ENCODE assay signal across 25 cellular contexts in genomic region chr9:128823362-128823902, GRCh38. TPM values are rescaled to one million over a fixed set of nuclear protein-coding genes. Genes with fewer than 3 reads are reported as not detected.
DNase-seq lines count a peak whose midpoint lies in the region; ATAC-seq, FAIRE-seq and TF ChIP-seq lines count a peak whose summit lies in the region.
"Had no signal": no experiment of that assay in that cellular context is flagged by ENCODE, and none has a peak within 500 bp of the region (broad histone marks: within the 10 kb centered on the region; RNA-seq: fewer than 3 reads in every experiment).

No MANE protein-coding gene starts in this region.

- H3K27me3 ChIP-seq in H1 (replicated peaks in 1 of 4; ENCODE audit: control insufficient read depth in 3 of 4, extremely low read depth in 1 of 4, insufficient read depth in 3 of 4, low read length in 3 of 4), result no peaks in the 10 kb centered on the region
- no peaks in the 10 kb centered on the region for H3K27me3 ChIP-seq in right lobe of liver

- peaks cover 0 to 1% of the 10 kb centered on the region in 2 experiments; a peak in 1 of 4 replicates for H3K79me2 ChIP-seq in H1 (ENCODE audit: control insufficient read depth in 1 of 2, insufficient read depth in 2 of 2, low read length in 2 of 2)
- peaks cover 12% of the 10 kb centered on the region; the same call in 1 of the 2 replicates for H3K79me2 ChIP-seq in OCI-LY7 (ENCODE audit: insufficient read depth, low read depth, low read length)

- no peak overlapping the region for H2BK15ac ChIP-seq in H1 (ENCODE audit: low read length)

- H2BK5ac ChIP-seq in H1 (ENCODE audit: low read depth, low read length), result no peak overlapping the region

- H3K4me1 ChIP-seq in H1 (replicated peaks in 1 of 4; ENCODE audit: control insufficient read depth in 3 of 4, insufficient read depth in 4 of 4, low read length in 3 of 4) (peaks cover 0 to 11% (median 3%) of the 10 kb centered on the region in 4 experiments; a peak in 2 of 7 replicates), right lobe of liver (peaks cover 0 to 30% (median under 1%) of the 10 kb centered on the region in 4 donors), OCI-LY7 (ENCODE audit: insufficient read depth, low read length, poor library complexity, severe bottlenecking) (peaks cover 20% of the 10 kb centered on the region)
- H3K4me1 ChIP-seq: Caco-2 had no signal

- peaks cover 28 to 61% (median 54%) of the 10 kb centered on the region in 4 experiments for H3K36me3 ChIP-seq in H1 (ENCODE audit: control insufficient read depth in 2 of 4, insufficient read depth in 4 of 4, low read length in 3 of 4)
- peaks cover 0 to 39% (median 4%) of the 10 kb centered on the region in 4 donors for H3K36me3 ChIP-seq in right lobe of liver
- peaks cover 80% of the 10 kb centered on the region for H3K36me3 ChIP-seq in OCI-LY7 (ENCODE audit: insufficient read depth, low read length)

- H3K9me3 Mint-ChIP-seq in stimulated activated naive CD8-positive, alpha-beta T cell treated with anti-CD3 and anti-CD28 coated beads, Interleukin-15, Interleukin-2, amounts not matched to agents 100 ng/mL and 50 ng/mL, for 24 hours, result no peaks in the 10 kb centered on the region
- H3K9me3 Mint-ChIP-seq in stimulated activated naive CD8-positive, alpha-beta T cell treated with anti-CD3 and anti-CD28 coated beads, Interleukin-15, amount 100 ng/mL, for 72 hours, result no peaks in the 10 kb centered on the region
- H3K9me3 Mint-ChIP-seq: CD8-positive, alpha-beta T cell had no signal

- H3K9me3 ChIP-seq in H1 (ENCODE audit: insufficient read depth in 2 of 2, low read depth in 1 of 2, low read length in 1 of 2) (no peaks in the 10 kb centered on the region), right lobe of liver (no peaks in the 10 kb centered on the region), OCI-LY7 (ENCODE audit: low read length) (no peaks in the 10 kb centered on the region)
- H3K9me3 ChIP-seq: A549, Caco-2 had no signal

- H4K8ac ChIP-seq in H1 (ENCODE audit: extremely low read depth, insufficient read depth, low read length), result no peak overlapping the region

- 95% methylated on average over 17 of the region's 19 CpGs; no CpG with 5 or more reads in 1 of the 2 experiments for WGBS in H1 (ENCODE audit: extremely low coverage in 1 of 2, insufficient coverage in 1 of 2, insufficient read length in 1 of 2, insufficient replicate concordance in 2 of 2, low coverage in 1 of 2, low lambda C conversion rate in 2 of 2, missing lambda C conversion rate in 1 of 2), 2 experiments
- WGBS in right lobe of liver (ENCODE audit: insufficient coverage, low coverage, low lambda C conversion rate, missing lambda C conversion rate), result no CpG with 5 or more reads among the region's 19 CpGs

- no peak overlapping the region for H2AFZ ChIP-seq in H1 (ENCODE audit: low read length)
- no peak overlapping the region for H2AFZ ChIP-seq in OCI-LY7 (ENCODE audit: low read length)

- no peak overlapping the region for H3K4me3 Mint-ChIP-seq in stimulated activated naive CD8-positive, alpha-beta T cell treated with anti-CD3 and anti-CD28 coated beads, Interleukin-15, Interleukin-2, amounts not matched to agents 100 ng/mL and 50 ng/mL, for 24 hours
- H3K4me3 Mint-ChIP-seq in stimulated activated naive CD8-positive, alpha-beta T cell treated with anti-CD3 and anti-CD28 coated beads, Interleukin-15, amount 100 ng/mL, for 72 hours, result no peak overlapping the region
- H3K4me3 Mint-ChIP-seq: CD8-positive, alpha-beta T cell had no signal

- peaks cover 49% of the 10 kb centered on the region for H3K36me3 Mint-ChIP-seq in stimulated activated naive CD8-positive, alpha-beta T cell treated with anti-CD3 and anti-CD28 coated beads, Interleukin-15, Interleukin-2, amounts not matched to agents 100 ng/mL and 50 ng/mL, for 24 hours (ENCODE audit: low read depth)

- CTCF ChIA-PET in H1 (lab: Charles Lee; ENCODE audit: partially characterized antibody) (interaction anchor here (0.6 kb wide), 1 partner anchor 273 kb away, joined by 3 read pairs; no protein-coding TSS in a partner anchor), OCI-LY7 (lab: Charles Lee; ENCODE audit: unreplicated experiment) (no interaction called here)

- no peak for ATAC-seq in stimulated activated naive CD8-positive, alpha-beta T cell treated with anti-CD3 and anti-CD28 coated beads, Interleukin-15, amount 100 ng/mL, for 72 hours
- ATAC-seq in right lobe of liver, result peak; percentile 11 to 48 (median 22)
- no peak for ATAC-seq in HG03139 (IDR thresholded peaks at IDR 0.05; ENCODE audit: unreplicated experiment)
- ATAC-seq: A549; CD8-positive, alpha-beta T cell had no signal

- no peak overlapping the region for H3K4ac ChIP-seq in H1 (replicated peaks; ENCODE audit: insufficient read length, low read depth, low read length)

- no peak overlapping the region for H3K9ac ChIP-seq in H1 (replicated peaks in 1 of 4; ENCODE audit: extremely low read depth in 1 of 4, low read depth in 3 of 4, low read length in 3 of 4)

- H3K23ac ChIP-seq in H1 (ENCODE audit: insufficient read length), result no peak overlapping the region

- no TSS peak for BruUV-seq in OCI-LY7 (replicated peaks; lab: Mats Ljungman, UMichigan)

- H3K27ac ChIP-seq in H1 (ENCODE audit: low read depth, low read length) (no peak overlapping the region), right lobe of liver (peak overlapping the region in 1 of 3 donors; percentile 43), OCI-LY7 (ENCODE audit: low read depth, low read length, poor library complexity, severe bottlenecking) (no peak overlapping the region)
- H3K27ac ChIP-seq: A549, SK-N-MC had no signal

- no peak for TF ChIP-seq EP300 in H1 (IDR thresholded peaks at IDR 0.05; ENCODE audit: borderline replicate concordance in 1 of 2, low read depth in 2 of 2, low read length in 2 of 2)

- H3K4me3 ChIP-seq in H1 (ENCODE audit: extremely low read depth in 1 of 4, insufficient read depth in 2 of 4, low read depth in 3 of 4, low read length in 4 of 4) (no peak overlapping the region), right lobe of liver (no peak overlapping the region), OCI-LY7 (ENCODE audit: low read depth, low read length, poor library complexity, severe bottlenecking) (no peak overlapping the region)
- H3K4me3 ChIP-seq: A549, SK-N-MC had no signal

- H3K56ac ChIP-seq in H1 (replicated peaks; ENCODE audit: insufficient read length, low read depth, low read length), result no peak overlapping the region

- H3K27ac Mint-ChIP-seq in stimulated activated naive CD8-positive, alpha-beta T cell treated with anti-CD3 and anti-CD28 coated beads, Interleukin-15, Interleukin-2, amounts not matched to agents 100 ng/mL and 50 ng/mL, for 24 hours, result peak overlapping the region; percentile 49
- peak overlapping the region in 1 of 2 donors; percentile 63 for H3K27ac Mint-ChIP-seq in stimulated activated naive CD8-positive, alpha-beta T cell treated with anti-CD3 and anti-CD28 coated beads, Interleukin-15, amount 100 ng/mL, for 72 hours
- H3K27ac Mint-ChIP-seq: CD8-positive, alpha-beta T cell had no signal

- H3K4me2 ChIP-seq in H1 (ENCODE audit: insufficient read depth in 1 of 2, low read depth in 2 of 2, low read length in 2 of 2), result no peak overlapping the region
- H3K4me2 ChIP-seq in OCI-LY7 (ENCODE audit: low read length), result no peak overlapping the region
- H3K4me2 ChIP-seq: A549 had no signal

- no peak overlapping the region for H2AK5ac ChIP-seq in H1 (ENCODE audit: low read depth, low read length)

- no peaks in the 10 kb centered on the region for H3K27me3 Mint-ChIP-seq in stimulated activated naive CD8-positive, alpha-beta T cell treated with anti-CD3 and anti-CD28 coated beads, Interleukin-15, Interleukin-2, amounts not matched to agents 100 ng/mL and 50 ng/mL, for 24 hours
- H3K27me3 Mint-ChIP-seq in stimulated activated naive CD8-positive, alpha-beta T cell treated with anti-CD3 and anti-CD28 coated beads, Interleukin-15, amount 100 ng/mL, for 72 hours, result no peaks in the 10 kb centered on the region

- TF ChIP-seq CTCF in H1 (IDR thresholded peaks at IDR 0.05; ENCODE audit: control extremely low read depth in 1 of 3, insufficient read depth in 1 of 3, low read depth in 1 of 3, low read length in 3 of 3), result no peak
- TF ChIP-seq CTCF in right lobe of liver (IDR thresholded peaks at IDR 0.05), result no peak
- no peak for TF ChIP-seq CTCF in OCI-LY7 (conservative IDR thresholded peaks at IDR 0.05; ENCODE audit: low read length)

- TF ChIP-seq RAD21 in H1 (IDR thresholded peaks at IDR 0.05 in 1 of 2, conservative IDR thresholded peaks at IDR 0.05 in 1 of 2; ENCODE audit: low read depth in 2 of 2, low read length in 2 of 2), result no peak

- H2BK12ac ChIP-seq in H1 (ENCODE audit: low read depth, low read length), result no peak overlapping the region

- POLR2A ChIA-PET in H1 (lab: Charles Lee; ENCODE audit: partially characterized antibody), result interaction anchor here (0.6 to 1.8 kb wide), 7 partner anchors 11 to 235 kb away, joined by 3 to 8 read pairs (median 4); partner anchors contain the start of gene PHYHD1
- POLR2A ChIA-PET in OCI-LY7 (lab: Charles Lee), result no interaction called here

- H2BK20ac ChIP-seq in H1 (ENCODE audit: low read length), result no peak overlapping the region

- H4K91ac ChIP-seq in H1 (replicated peaks; ENCODE audit: insufficient read length, low read length), result no peak overlapping the region

- peaks cover 28% of the 10 kb centered on the region for H3K4me1 Mint-ChIP-seq in stimulated activated naive CD8-positive, alpha-beta T cell treated with anti-CD3 and anti-CD28 coated beads, Interleukin-15, Interleukin-2, amounts not matched to agents 100 ng/mL and 50 ng/mL, for 24 hours (ENCODE audit: low read depth)
- H3K4me1 Mint-ChIP-seq in stimulated activated naive CD8-positive, alpha-beta T cell treated with anti-CD3 and anti-CD28 coated beads, Interleukin-15, amount 100 ng/mL, for 72 hours, result peaks cover 53% of the 10 kb centered on the region

- no peaks in the 10 kb centered on the region for H3K9me2 ChIP-seq in OCI-LY7 (ENCODE audit: insufficient read depth, low read length)

- H2BK120ac ChIP-seq in H1 (replicated peaks; ENCODE audit: low read depth, low read length), result no peak overlapping the region

- TF ChIP-seq POLR2A in H1 (IDR thresholded peaks at IDR 0.05; ENCODE audit: control extremely low read depth in 1 of 2, low read depth in 2 of 2, low read length in 2 of 2) (no peak), right lobe of liver (IDR thresholded peaks at IDR 0.05) (no peak)

- no peak for DNase-seq in stimulated activated naive CD8-positive, alpha-beta T cell treated with anti-CD3 and anti-CD28 coated beads, Interleukin-15, amount 100 ng/mL, for 72 hours
- DNase-seq in H1 (ENCODE audit: low read depth in 1 of 2, low spot score in 2 of 2), result no peak
- peak in 2 of 3 donors; percentile 66 to 72 for DNase-seq in right lobe of liver
- DNase-seq in activated CD4-positive, alpha-beta T cell treated with anti-CD3 and anti-CD28 coated beads, Interleukin-2, amount 50 U/mL, for 4 hours, result no peak
- no peak for DNase-seq in OCI-LY7 (ENCODE audit: low spot score)
- DNase-seq: C1 segment of cervical spinal cord; Caco-2; CD8-positive, alpha-beta T cell; DMS 273 treated with DMSO at 0.1 percent for 48 hours; DMS79 treated with DMSO at 0.1 percent for 48 hours; GF-D8; GOT3; HCEC 1CT; MM.1S; NCI-H2029; NCI-H446; NCI-H524 treated with DMSO at 0.1 percent for 48 hours; NCI-H774; RPMI8226; SIG-M5 had no signal

- no peak overlapping the region for H4K5ac ChIP-seq in H1 (ENCODE audit: insufficient read length, low read depth, low read length)

- no peak overlapping the region for H3K18ac ChIP-seq in H1 (ENCODE audit: extremely low read depth, low read length)

- H4K20me1 ChIP-seq in H1 (replicated peaks in 1 of 2; ENCODE audit: control insufficient read depth in 1 of 2, insufficient read depth in 2 of 2, low read length in 2 of 2) (peaks cover 5 to 26% of the 10 kb centered on the region in 2 experiments), OCI-LY7 (ENCODE audit: insufficient read depth, low read length) (0 out of 2 replicates have a peak, but pooled peaks cover 4% of the 10 kb centered on the region)

- H3K79me1 ChIP-seq in H1 (ENCODE audit: low read depth, low read length), result no peaks in the 10 kb centered on the region; the same call in 1 of the 2 replicates

- H3K14ac ChIP-seq in H1 (ENCODE audit: insufficient read length), result no peak overlapping the region

- H3K23me2 ChIP-seq in H1 (ENCODE audit: low read depth, low read length), result peaks cover 7% of the 10 kb centered on the region; the same call in 1 of the 2 replicates

- FAIRE-seq in H1 (lab: Jason Lieb, UNC), result no peak
- FAIRE-seq: A549, GM12891 had no signal

- intact Hi-C loops in right lobe of liver (cut with DNase I) (no loop called here), OCI-LY7 (cut with micrococcal nuclease; ENCODE audit: unreplicated experiment) (no loop called here)

RNA-seq across cellular contexts. Expression of gene ENDOG, which starts 5.1 kb away (rescaled TPM):
- total RNA-seq in H1 (2021; fragmentation: NEBNext Ultra II Directional; extraction: Animal tissue kit (Norgen Biotek cat#: 25700)), result 17.5 and 22.4 TPM in 2 replicates
- polyA plus RNA-seq in H1 (2011; rRNA removed), result 23.4 and 31.8 TPM in 2 replicates
- 29.0 TPM for polyA plus RNA-seq in H1 (2011; cell fraction: cytosol; rRNA removed)
- polyA plus RNA-seq in H1 (2011; cell fraction: nucleus; rRNA removed), result 27.0 TPM
- 4.1 to 11.5 TPM (median 10.3 TPM) in 4 replicates for polyA plus RNA-seq in H1 (2012, experiment 1 of 2)
- polyA plus RNA-seq in H1 (2012, experiment 2 of 2), result 10.5 TPM
- 9.4 TPM for polyA plus RNA-seq in H1 (2013, experiment 1 of 2)
- 10.3 TPM for polyA plus RNA-seq in H1 (2013, experiment 2 of 2)
- 5.8 and 7.4 TPM in 2 replicates for polyA minus RNA-seq in H1 (2011; rRNA and poly(A)+ RNA removed)
- 10.9 TPM for polyA minus RNA-seq in H1 (2011; cell fraction: cytosol; rRNA and poly(A)+ RNA removed)
- 15.0 TPM for polyA minus RNA-seq in H1 (2011; cell fraction: nucleus; rRNA and poly(A)+ RNA removed)
- total RNA-seq in right lobe of liver, result 10 to 100 TPM; 22.4 to 50.1 (median 41.0) TPM
- total RNA-seq in OCI-LY7 (2014; rRNA removed; shearing (Covaris generic)), result 31.9 and 35.2 TPM in 2 replicates
- total RNA-seq in OCI-LY7 (2022), result 24.8 and 29.4 TPM in 2 replicates

RNA-seq across cellular contexts. Expression of gene SPOUT1, which starts 6.2 kb away (rescaled TPM):
- total RNA-seq in H1 (2021; fragmentation: NEBNext Ultra II Directional; extraction: Animal tissue kit (Norgen Biotek cat#: 25700)), result 73.4 and 77.8 TPM in 2 replicates
- polyA plus RNA-seq in H1 (2011; rRNA removed), result 69.2 and 100 TPM in 2 replicates
- polyA plus RNA-seq in H1 (2011; cell fraction: cytosol; rRNA removed), result 55.2 TPM
- 108 TPM for polyA plus RNA-seq in H1 (2011; cell fraction: nucleus; rRNA removed)
- polyA plus RNA-seq in H1 (2012, experiment 1 of 2), result 46.8 to 62.2 TPM (median 51.5 TPM) in 4 replicates
- polyA plus RNA-seq in H1 (2012, experiment 2 of 2), result 32.7 TPM
- 21.3 TPM for polyA plus RNA-seq in H1 (2013, experiment 1 of 2)
- polyA plus RNA-seq in H1 (2013, experiment 2 of 2), result 20.5 TPM
- polyA minus RNA-seq in H1 (2011; rRNA and poly(A)+ RNA removed), result 42.9 and 47.9 TPM in 2 replicates
- polyA minus RNA-seq in H1 (2011; cell fraction: cytosol; rRNA and poly(A)+ RNA removed), result 30.8 TPM
- polyA minus RNA-seq in H1 (2011; cell fraction: nucleus; rRNA and poly(A)+ RNA removed), result 58.3 TPM
- 10 to 100 TPM; 14.5 to 37.8 (median 24.5) TPM for total RNA-seq in right lobe of liver
- total RNA-seq in OCI-LY7 (2014; rRNA removed; shearing (Covaris generic)), result 38.9 and 51.2 TPM in 2 replicates
- total RNA-seq in OCI-LY7 (2022), result 47.8 and 52.5 TPM in 2 replicates

RNA-seq across cellular contexts. Expression of gene TBC1D13, which starts 36.4 kb away (rescaled TPM):
- 21.3 and 26.3 TPM in 2 replicates for total RNA-seq in H1 (2021; fragmentation: NEBNext Ultra II Directional; extraction: Animal tissue kit (Norgen Biotek cat#: 25700))
- 24.7 and 33.0 TPM in 2 replicates for polyA plus RNA-seq in H1 (2011; rRNA removed)
- polyA plus RNA-seq in H1 (2011; cell fraction: cytosol; rRNA removed), result 18.0 TPM
- 26.8 TPM for polyA plus RNA-seq in H1 (2011; cell fraction: nucleus; rRNA removed)
- 17.9 to 24.5 TPM (median 20.3 TPM) in 4 replicates for polyA plus RNA-seq in H1 (2012, experiment 1 of 2)
- polyA plus RNA-seq in H1 (2012, experiment 2 of 2), result 23.3 TPM
- polyA plus RNA-seq in H1 (2013, experiment 1 of 2), result 13.2 TPM
- polyA plus RNA-seq in H1 (2013, experiment 2 of 2), result 13.4 TPM
- polyA minus RNA-seq in H1 (2011; rRNA and poly(A)+ RNA removed), result 21.1 and 26.2 TPM in 2 replicates
- polyA minus RNA-seq in H1 (2011; cell fraction: cytosol; rRNA and poly(A)+ RNA removed), result 8.7 TPM
- 10.1 TPM for polyA minus RNA-seq in H1 (2011; cell fraction: nucleus; rRNA and poly(A)+ RNA removed)
- total RNA-seq in right lobe of liver (10 to 100 TPM in 4 of 6 experiments, 1 to 10 TPM in 2; 7.3 to 16.0 (median 12.6) TPM), OCI-LY7 (2022) (18.9 and 24.7 TPM in 2 replicates)
- total RNA-seq in OCI-LY7 (2014; rRNA removed; shearing (Covaris generic)), result 14.9 and 18.7 TPM in 2 replicates

RNA-seq across cellular contexts. Expression of gene ZER1, which starts 51.7 kb away (rescaled TPM):
- 20.5 and 22.6 TPM in 2 replicates for total RNA-seq in H1 (2021; fragmentation: NEBNext Ultra II Directional; extraction: Animal tissue kit (Norgen Biotek cat#: 25700))
- polyA plus RNA-seq in H1 (2011; rRNA removed), result 26.6 and 55.8 TPM in 2 replicates
- polyA plus RNA-seq in H1 (2011; cell fraction: cytosol; rRNA removed), result 24.8 TPM
- 43.9 TPM for polyA plus RNA-seq in H1 (2011; cell fraction: nucleus; rRNA removed)
- 12.0 to 19.7 TPM (median 18.3 TPM) in 4 replicates for polyA plus RNA-seq in H1 (2012, experiment 1 of 2)
- polyA plus RNA-seq in H1 (2012, experiment 2 of 2), result 17.9 TPM
- 12.2 TPM for polyA plus RNA-seq in H1 (2013, experiment 1 of 2)
- polyA plus RNA-seq in H1 (2013, experiment 2 of 2), result 11.3 TPM
- 25.9 and 30.5 TPM in 2 replicates for polyA minus RNA-seq in H1 (2011; rRNA and poly(A)+ RNA removed)
- 24.1 TPM for polyA minus RNA-seq in H1 (2011; cell fraction: cytosol; rRNA and poly(A)+ RNA removed)
- 20.3 TPM for polyA minus RNA-seq in H1 (2011; cell fraction: nucleus; rRNA and poly(A)+ RNA removed)
- total RNA-seq in right lobe of liver (10 to 100 TPM; 13.4 to 21.8 (median 16.0) TPM), OCI-LY7 (2022) (15.1 and 20.0 TPM in 2 replicates)
- total RNA-seq in OCI-LY7 (2014; rRNA removed; shearing (Covaris generic)), result 6.9 and 11.0 TPM in 2 replicates

RNA-seq across cellular contexts. Expression of gene KYAT1, which starts 58.3 kb away (rescaled TPM):
- 28.5 and 30.4 TPM in 2 replicates for total RNA-seq in H1 (2021; fragmentation: NEBNext Ultra II Directional; extraction: Animal tissue kit (Norgen Biotek cat#: 25700))
- polyA plus RNA-seq in H1 (2011; rRNA removed), result 42.2 and 56.6 TPM in 2 replicates
- 49.2 TPM for polyA plus RNA-seq in H1 (2011; cell fraction: cytosol; rRNA removed)
- polyA plus RNA-seq in H1 (2011; cell fraction: nucleus; rRNA removed), result 133 TPM
- polyA plus RNA-seq in H1 (2012, experiment 1 of 2), result 24.5 to 34.8 TPM (median 33.7 TPM) in 4 replicates
- polyA plus RNA-seq in H1 (2012, experiment 2 of 2), result 46.6 TPM
- 20.9 TPM for polyA plus RNA-seq in H1 (2013, experiment 1 of 2)
- 20.5 TPM for polyA plus RNA-seq in H1 (2013, experiment 2 of 2)
- polyA minus RNA-seq in H1 (2011; rRNA and poly(A)+ RNA removed), result 21.4 and 28.1 TPM in 2 replicates
- polyA minus RNA-seq in H1 (2011; cell fraction: cytosol; rRNA and poly(A)+ RNA removed), result 15.2 TPM
- polyA minus RNA-seq in H1 (2011; cell fraction: nucleus; rRNA and poly(A)+ RNA removed), result 14.7 TPM
- total RNA-seq in right lobe of liver, result 10 to 100 TPM in 4 of 6 experiments, 1 to 10 TPM in 2; 7.2 to 12.7 (median 10.4) TPM
- 38.2 and 44.7 TPM in 2 replicates for total RNA-seq in OCI-LY7 (2014; rRNA removed; shearing (Covaris generic))
- total RNA-seq in OCI-LY7 (2022), result 28.3 and 34.5 TPM in 2 replicates

Comparison
In these comparisons a context has a peak if more than half of its experiments do, and no peak if none do; other contexts are left out.
1. ATAC-seq: peak in right lobe of liver (4 of 4); none in stimulated activated naive CD8-positive, alpha-beta T cell treated with anti-CD3 and anti-CD28 coated beads, Interleukin-15, amount 100 ng/mL, for 72 hours (single experiment) and HG03139 (single experiment).
2. DNase-seq: peak in right lobe of liver (2 of 3); none in stimulated activated naive CD8-positive, alpha-beta T cell treated with anti-CD3 and anti-CD28 coated beads, Interleukin-15, amount 100 ng/mL, for 72 hours (0 of 2), H1 (0 of 2), activated CD4-positive, alpha-beta T cell treated with anti-CD3 and anti-CD28 coated beads, Interleukin-2, amount 50 U/mL, for 4 hours (0 of 2) and OCI-LY7 (single experiment).